In the genomic region with DNA sequence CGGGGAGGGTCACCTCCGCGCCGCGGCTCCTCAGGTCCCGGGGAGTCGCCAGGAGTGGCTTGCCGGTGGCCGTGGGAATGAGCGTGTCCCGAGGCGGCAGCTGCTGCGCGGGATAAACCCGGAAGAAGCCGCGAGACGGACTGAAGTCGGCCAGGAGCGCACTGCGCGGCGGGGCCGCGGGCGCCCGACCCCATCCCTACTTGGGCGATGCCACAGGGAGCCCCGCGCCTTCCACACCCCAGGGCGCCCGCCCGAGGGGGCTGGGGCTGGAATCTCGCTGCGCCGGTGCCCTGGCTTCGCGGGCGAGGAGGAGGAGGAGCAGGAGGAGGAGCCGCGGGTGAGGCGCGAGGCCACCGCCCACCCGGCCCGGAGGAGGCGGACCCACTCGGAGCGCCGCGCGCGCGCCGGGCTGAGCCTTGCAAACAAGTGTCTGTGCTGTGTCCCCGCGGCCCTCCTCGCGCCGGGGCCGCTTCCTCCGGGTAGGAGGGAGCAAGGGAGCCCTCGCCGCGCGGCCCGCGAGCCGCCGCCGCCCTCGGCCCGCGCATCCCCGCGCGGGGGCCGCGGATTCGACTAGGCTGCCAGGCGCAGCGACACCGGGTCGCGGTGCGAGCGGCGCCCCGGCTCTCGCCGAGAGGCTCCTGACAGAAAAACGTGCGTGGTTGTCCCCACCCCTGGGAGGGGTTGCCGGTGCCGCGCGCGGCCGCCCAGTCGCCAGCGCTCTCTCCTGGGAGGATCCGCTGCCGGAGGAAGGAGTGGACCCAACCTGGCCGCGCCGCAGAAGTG, we compare ENCODE assay signal across 8 cellular contexts. TPM values are rescaled to one million over a fixed set of nuclear protein-coding genes. Genes with fewer than 3 reads are reported as not detected.
DNase-seq lines count a peak whose midpoint lies in the region; ATAC-seq and TF ChIP-seq lines count a peak whose summit lies in the region.

A gene (plus strand): TSS at position 412 of the 783 bp plus-strand sequence.

- H3K27ac Mint-ChIP-seq in CD8-positive, alpha-beta memory T cell, result peak within 1 kb of the TSS; percentile 65 to 91 (median 84)
- peak within 1 kb of the TSS; percentile 60 for H3K27ac Mint-ChIP-seq in mesothelial cell of epicardium

- TF ChIP-seq CTCF in mesothelial cell of epicardium (IDR thresholded peaks at IDR 0.05; ENCODE audit: unreplicated experiment), result no peak

- H3K36me3 ChIP-seq in CD8-positive, alpha-beta memory T cell (ENCODE audit: insufficient read depth, low read length), result no peaks in the 10 kb centered on the region

- CTCF ChIA-PET in CD8-positive, alpha-beta memory T cell (lab: Charles Lee), result interaction anchor here (1.2 to 1.9 kb wide), 2 partner anchors 43 to 47 kb away, joined by 4 to 6 read pairs; no protein-coding TSS in a partner anchor

- H3K27ac ChIP-seq in CD8-positive, alpha-beta memory T cell (ENCODE audit: low read depth, low read length), result peak within 1 kb of the TSS; percentile 75

- H3K36me3 Mint-ChIP-seq in CD8-positive, alpha-beta memory T cell, result peaks cover 0 to 7% (median 0%) of the 10 kb centered on the region in 3 donors
- H3K36me3 Mint-ChIP-seq in mesothelial cell of epicardium, result no peaks in the 10 kb centered on the region

- peak; percentile 82 to 91 (median 86) for DNase-seq in CD8-positive, alpha-beta memory T cell
- DNase-seq in NOMO-1 treated with dmso at 0.1 percent for 144 hours (lab: John Stamatoyannopoulos, UW; ENCODE audit: unreplicated experiment) (peak; percentile 67), mesothelial cell of epicardium (ENCODE audit: low spot score in 2 of 2, unreplicated experiment in 2 of 2) (peak; percentile 72 to 85)
- peak; percentile 92 for DNase-seq in activated CD8-positive, alpha-beta memory T cell treated with anti-CD3 and anti-CD28 coated beads, Interleukin-2, amount 50 U/mL, for 4 hours
- peak; percentile 83 to 84 for DNase-seq in stimulated activated CD8-positive, alpha-beta memory T cell treated with anti-CD3 and anti-CD28 coated beads, Interleukin-15, amount 100 ng/mL, for 4 hours (ENCODE audit: low read depth in 2 of 2)

- H3K9me3 Mint-ChIP-seq in CD8-positive, alpha-beta memory T cell, result no peaks in the 10 kb centered on the region
- H3K9me3 Mint-ChIP-seq in mesothelial cell of epicardium, result no peaks in the 10 kb centered on the region

- H3K4me1 Mint-ChIP-seq in CD8-positive, alpha-beta memory T cell, result peaks cover 27 to 38% (median 34%) of the 10 kb centered on the region in 3 donors
- peaks cover 24% of the 10 kb centered on the region for H3K4me1 Mint-ChIP-seq in mesothelial cell of epicardium

- no peaks in the 10 kb centered on the region for H3K27me3 ChIP-seq in CD8-positive, alpha-beta memory T cell (ENCODE audit: insufficient read depth, low read length, poor library complexity, severe bottlenecking)

- H3K9me3 ChIP-seq in CD8-positive, alpha-beta memory T cell (ENCODE audit: low read length), result no peaks in the 10 kb centered on the region

- ATAC-seq in GM19452 (IDR thresholded peaks at IDR 0.05; ENCODE audit: unreplicated experiment) (peak; percentile 76), HG03571 (IDR thresholded peaks at IDR 0.05; ENCODE audit: unreplicated experiment) (peak; percentile 70)

- peak within 1 kb of the TSS; percentile 86 for H3K4me3 ChIP-seq in CD8-positive, alpha-beta memory T cell (ENCODE audit: low read length)

- peak within 1 kb of the TSS; percentile 86 to 95 (median 92) for H3K4me3 Mint-ChIP-seq in CD8-positive, alpha-beta memory T cell
- peak within 1 kb of the TSS; percentile 81 for H3K4me3 Mint-ChIP-seq in mesothelial cell of epicardium

- POLR2A ChIA-PET in CD8-positive, alpha-beta memory T cell (lab: Charles Lee), result interaction anchor here (1.1 to 1.3 kb wide), 2 partner anchors 15 to 58 kb away, joined by 3 to 6 read pairs; a partner anchor contains a TSS

- peaks cover 18% of the 10 kb centered on the region for H3K4me1 ChIP-seq in CD8-positive, alpha-beta memory T cell (ENCODE audit: insufficient read depth, low read length)

- in situ Hi-C loops in endometrial microvascular endothelial cells (cut with HindIII; ENCODE audit: inconsistent ontology term, low pct_unique_long_range_greater_than_20kb, low sequenced_read_pairs), result no loop called here

- peaks cover 0 to 3% of the 10 kb centered on the region in 2 donors for H3K27me3 Mint-ChIP-seq in CD8-positive, alpha-beta memory T cell
- peaks cover 11% of the 10 kb centered on the region for H3K27me3 Mint-ChIP-seq in mesothelial cell of epicardium (ENCODE audit: low read depth)

RNA-seq across cellular contexts. Expression of the gene that starts here (rescaled TPM):
- total RNA-seq in CD8-positive, alpha-beta memory T cell, result 1 to 10 TPM; 6.3 to 8.1 TPM
- polyA plus RNA-seq in CD8-positive, alpha-beta memory T cell, result 4.2 TPM
- total RNA-seq in endometrial microvascular endothelial cells (ENCODE audit: inconsistent ontology term), result 16.4 TPM
- total RNA-seq in mesothelial cell of epicardium, result 10.4 to 11.3 TPM (median 10.5 TPM) in 3 replicates

Comparison
In these comparisons a context has a peak if more than half of its experiments do, and no peak if none do; other contexts are left out.
1. Peak in every context shown above with its lines: DNase-seq, ATAC-seq, H3K4me3 ChIP-seq and H3K27ac ChIP-seq.